In genomic region chr2:96950391-96951124, GRCh38 we compare ENCODE assay signal across 15 cellular contexts. TPM values are rescaled to one million over a fixed set of nuclear protein-coding genes. Genes with fewer than 3 reads are reported as not detected.
DNase-seq lines count a peak whose midpoint lies in the region; ATAC-seq, FAIRE-seq and TF ChIP-seq lines count a peak whose summit lies in the region.
"Had no signal": no experiment of that assay in that cellular context is flagged by ENCODE, and none has a peak within 500 bp of the region (broad histone marks: within the 10 kb centered on the region; RNA-seq: fewer than 3 reads in every experiment).

No MANE protein-coding gene starts in this region.

- H2AFZ ChIP-seq in GM23338 (peak overlapping the region; percentile 96), K562 (ENCODE audit: low read depth, low read length) (peak overlapping the region; percentile 49), HepG2 (ENCODE audit: low read length) (no peak overlapping the region)

- ATAC-seq in GM23338: peak; percentile 10; the same call in 2 of the 3 replicates
- ATAC-seq in K562: no peak; the same call in 1 of the 3 replicates
- peak; percentile 55; the same call in 2 of the 3 replicates for ATAC-seq in HepG2
- ATAC-seq in GM18909 (IDR thresholded peaks at IDR 0.05; ENCODE audit: poor library complexity, unreplicated experiment): no peak

- H3K27me3 Mint-ChIP-seq in GM23338 (ENCODE audit: insufficient read depth, low read depth, poor library complexity): peaks cover 13% of the 10 kb centered on the region

- no peak for TF ChIP-seq POLR2A in K562 (conservative IDR thresholded peaks at IDR 0.05)
- no peak for TF ChIP-seq POLR2A in HepG2 (IDR thresholded peaks at IDR 0.05; ENCODE audit: insufficient read depth in 1 of 2, low read depth in 2 of 2, low read length in 2 of 2)

- no peaks in the 10 kb centered on the region for H3K9me1 ChIP-seq in K562 (ENCODE audit: control insufficient read depth, insufficient read depth, low read length)

- DNase-seq in GM23338 (ENCODE audit: low spot score): no peak
- peak in 1 of 4 experiments; percentile 47 for DNase-seq in K562 (ENCODE audit: extremely low read depth in 1 of 4, low spot score in 3 of 4)
- no peak for DNase-seq in HepG2 (ENCODE audit: low spot score)
- DNase-seq in activated T-cell treated with anti-CD3 and anti-CD28 coated beads, Interleukin-2, amount 50 U/mL, for 48 hours: no peak
- DNase-seq in islet precursor cell: no peak
- DNase-seq in NK-92 treated with Interleukin-12 subunit alpha and Interleukin-12 subunit beta, amount 100 ng/mL, for 24 hours (lab: John Stamatoyannopoulos, UW): no peak

- no peaks in the 10 kb centered on the region; the same call in 2 of the 3 replicates for H3K9me3 Mint-ChIP-seq in GM23338
- H3K9me3 Mint-ChIP-seq: activated T-helper 2 cell treated with anti-CD3 and anti-CD28 coated beads, Interferon-gamma antibody, Interleukin-2, Interleukin-4, amounts not matched to agents 10 μg/mL and 5 μg/mL and 100 μg/mL, durations not matched to agents 14 hours and 24 hours and 36 hours; dendritic cell treated with granulocyte-macrophage colony-stimulating factor and Interleukin-4, amounts not matched to agents 40 ng/mL and 50 ng/mL, for 4 days had no signal

- no peak for TF ChIP-seq RAD21 in K562 (CRISPR knock-in tag; conservative IDR thresholded peaks at IDR 0.05 in 1 of 2, IDR thresholded peaks at IDR 0.05 in 1 of 2)
- no peak for TF ChIP-seq RAD21 in HepG2 (CRISPR knock-in tag; IDR thresholded peaks at IDR 0.05)

- H3K9me2 ChIP-seq in GM23338 (ENCODE audit: insufficient read depth): no peaks in the 10 kb centered on the region

- no peak overlapping the region for H3K27ac ChIP-seq in GM23338 (ENCODE audit: low read depth)
- H3K27ac ChIP-seq in K562 (ENCODE audit: extremely low read depth, low read depth, low read length): no peak overlapping the region
- H3K27ac ChIP-seq in HepG2 (ENCODE audit: extremely low read length, insufficient read depth, low read length): no peak overlapping the region
- H3K27ac ChIP-seq in rectal smooth muscle tissue (ENCODE audit: low read depth, low read length): peak overlapping the region; percentile 57
- H3K27ac ChIP-seq: ascending aorta, thoracic aorta had no signal

- no peaks in the 10 kb centered on the region for H3K79me2 ChIP-seq in GM23338 (replicated peaks; ENCODE audit: insufficient read depth)
- no peaks in the 10 kb centered on the region; the same call in 2 of the 3 replicates for H3K79me2 ChIP-seq in K562 (ENCODE audit: control insufficient read depth, insufficient read depth, low read length)
- H3K79me2 ChIP-seq in HepG2 (ENCODE audit: insufficient read depth, low read length): no peaks in the 10 kb centered on the region

- TF ChIP-seq CTCF in GM23338 (conservative IDR thresholded peaks at IDR 0.05; ENCODE audit: low read depth in 2 of 2) (no peak), K562 (IDR thresholded peaks at IDR 0.05 in 2 of 3, conservative IDR thresholded peaks at IDR 0.05 in 1 of 3; ENCODE audit: insufficient read depth in 2 of 3, low read depth in 1 of 3, low read length in 3 of 3) (no peak), HepG2 (CRISPR knock-in tag; IDR thresholded peaks at IDR 0.05) (no peak)

- no peaks in the 10 kb centered on the region; the same call in 1 of the 3 replicates for H3K4me1 Mint-ChIP-seq in GM23338

- CTCF ChIA-PET in K562 (lab: Yijun Ruan, JAX; ENCODE audit: low intra/inter-chr PET ratio): interaction anchor here (0.7 to 4.0 kb wide), 3 partner anchors 81 to 93 kb away, joined by 3 to 37 read pairs (median 3); partner anchors contain the start of genes ANKRD39 and SEMA4C
- CTCF ChIA-PET in HepG2 (lab: Yijun Ruan, JAX; ENCODE audit: low intra/inter-chr PET ratio, low total read pairs): interaction anchor here (1.3 to 2.0 kb wide), 3 partner anchors 10 to 161 kb away, joined by 3 to 29 read pairs (median 4); partner anchors contain the start of gene ANKRD39

- peaks cover 4% of the 10 kb centered on the region; the same call in 1 of the 2 replicates for H3K4me1 ChIP-seq in GM23338 (ENCODE audit: insufficient read depth)
- peaks cover 46 to 57% of the 10 kb centered on the region in 2 experiments; a peak in 4 of 5 replicates for H3K4me1 ChIP-seq in K562 (replicated peaks in 1 of 2; ENCODE audit: control insufficient read depth in 2 of 2, insufficient read depth in 2 of 2, low read length in 2 of 2)
- peaks cover 31% of the 10 kb centered on the region for H3K4me1 ChIP-seq in HepG2 (ENCODE audit: insufficient read depth, low read length)
- H3K4me1 ChIP-seq in rectal smooth muscle tissue (ENCODE audit: control insufficient read depth, insufficient read depth, low read length): peaks cover 47% of the 10 kb centered on the region

- H3F3A ChIP-seq in GM23338 (replicated peaks; ENCODE audit: low read depth): no peaks in the 10 kb centered on the region

- H3K36me3 Mint-ChIP-seq in GM23338 (ENCODE audit: low read depth): no peaks in the 10 kb centered on the region

- intact Hi-C loops in K562 (cut with micrococcal nuclease) (loop anchor here (1.0 to 5.0 kb wide), 2 partner anchors 78 to 92 kb away; partner anchors contain the start of genes ANKRD39 and SEMA4C), HepG2 (cut with micrococcal nuclease; ENCODE audit: unreplicated experiment) (loop anchor here (1.0 to 5.0 kb wide), 2 partner anchors 92 to 348 kb away; partner anchors contain the start of gene ANKRD39)

- H3K9me3 ChIP-seq in K562 (replicated peaks; ENCODE audit: control insufficient read depth, insufficient read depth, low read depth, low read length) (no peaks in the 10 kb centered on the region), HepG2 (ENCODE audit: low read length) (no peaks in the 10 kb centered on the region)
- H3K9me3 ChIP-seq: ascending aorta, Peyer's patch, thoracic aorta had no signal

- no peak for TF ChIP-seq EP300 in K562 (IDR thresholded peaks at IDR 0.05; ENCODE audit: low read length)
- TF ChIP-seq EP300 in HepG2 (IDR thresholded peaks at IDR 0.05; ENCODE audit: low read depth in 2 of 2, low read length in 2 of 2): no peak
- TF ChIP-seq EP300 in HepG2 (CRISPR knock-in tag; IDR thresholded peaks at IDR 0.05; ENCODE audit: borderline replicate concordance): no peak

- in situ Hi-C loops in K562 (cut with MboI) (loop anchor here (5.0 to 25.0 kb wide), 2 partner anchors 93 to 388 kb away; partner anchors contain the start of gene ANKRD39), HepG2 (cut with HindIII; ENCODE audit: extremely low pct_ligation_motif_present, low pct_unique_long_range_greater_than_20kb) (loop anchor here (5.0 kb wide), 1 partner anchor 93 kb away; the partner anchor contains the start of gene ANKRD39)

- no peak for FAIRE-seq in K562 (lab: Jason Lieb, UNC)
- no peak for FAIRE-seq in HepG2 (lab: Jason Lieb, UNC)

- H3K36me3 ChIP-seq in GM23338 (ENCODE audit: insufficient read depth) (no peaks in the 10 kb centered on the region), K562 (ENCODE audit: control insufficient read depth, insufficient read depth, low read length) (no peaks in the 10 kb centered on the region), HepG2 (replicated peaks in 1 of 2; ENCODE audit: control insufficient read depth in 1 of 2, insufficient read depth in 2 of 2, low read length in 2 of 2) (no peaks in the 10 kb centered on the region), rectal smooth muscle tissue (ENCODE audit: control insufficient read depth, insufficient read depth, low read length) (no peaks in the 10 kb centered on the region)
- H3K36me3 ChIP-seq: ascending aorta, Peyer's patch, thoracic aorta had no signal

- no peak overlapping the region for H3K27ac Mint-ChIP-seq in GM23338
- H3K27ac Mint-ChIP-seq: activated T-helper 2 cell treated with anti-CD3 and anti-CD28 coated beads, Interferon-gamma antibody, Interleukin-2, Interleukin-4, amounts not matched to agents 10 μg/mL and 5 μg/mL and 100 μg/mL, durations not matched to agents 14 hours and 24 hours and 36 hours; dendritic cell treated with granulocyte-macrophage colony-stimulating factor and Interleukin-4, amounts not matched to agents 40 ng/mL and 50 ng/mL, for 4 days had no signal

- H3K4me2 ChIP-seq in GM23338 (0 out of 2 replicates have a peak overlapping the region, but pooled peaks have one; percentile 31), K562 (ENCODE audit: insufficient read depth, low read length) (peak overlapping the region; percentile 43; the same call in 1 of the 2 replicates), HepG2 (ENCODE audit: low read depth, low read length) (peak overlapping the region; percentile 39)

- H4K20me1 ChIP-seq in GM23338 (replicated peaks; ENCODE audit: insufficient read depth) (no peaks in the 10 kb centered on the region), K562 (replicated peaks; ENCODE audit: control insufficient read depth, insufficient read depth, low read length) (no peaks in the 10 kb centered on the region), HepG2 (ENCODE audit: insufficient read depth, low read length) (no peaks in the 10 kb centered on the region)

- POLR2A ChIA-PET in K562 (lab: Yijun Ruan, JAX): interaction anchor here (1.0 to 2.8 kb wide), 3 partner anchors 38 to 76 kb away, joined by 3 to 17 read pairs (median 4); no protein-coding TSS in a partner anchor
- POLR2A ChIA-PET in HepG2 (lab: Yijun Ruan, JAX): interaction anchor here (1.7 to 3.8 kb wide), 4 partner anchors 82 to 400 kb away, joined by 4 to 19 read pairs (median 6); partner anchors contain the start of gene ANKRD39

- H3K27me3 ChIP-seq in GM23338 (ENCODE audit: insufficient read depth) (no peaks in the 10 kb centered on the region), K562 (ENCODE audit: control insufficient read depth in 2 of 2, insufficient read depth in 2 of 2, low read length in 2 of 2) (no peaks in the 10 kb centered on the region), HepG2 (ENCODE audit: control insufficient read depth in 1 of 2, insufficient read depth in 2 of 2, low read length in 2 of 2) (peaks cover 13 to 75% of the 10 kb centered on the region in 2 experiments; a peak in 4 of 5 replicates), rectal smooth muscle tissue (ENCODE audit: control insufficient read depth, insufficient read depth, low read length) (no peaks in the 10 kb centered on the region)
- H3K27me3 ChIP-seq: ascending aorta, Peyer's patch had no signal

- 56% methylated on average over 18 of the region's 22 CpGs for WGBS in K562 (ENCODE audit: insufficient coverage, low coverage, missing lambda C conversion rate)
- 32% methylated on average over 19 of the region's 22 CpGs for WGBS in HepG2 (ENCODE audit: low lambda C conversion rate)

- H3K4me3 Mint-ChIP-seq in GM23338: no peak overlapping the region
- H3K4me3 Mint-ChIP-seq: dendritic cell treated with granulocyte-macrophage colony-stimulating factor and Interleukin-4, amounts not matched to agents 40 ng/mL and 50 ng/mL, for 4 days had no signal

- BruUV-seq in K562 (replicated peaks; lab: Mats Ljungman, UMichigan): no TSS peak
- BruUV-seq in HepG2 (replicated peaks; lab: Mats Ljungman, UMichigan): no TSS peak

- H3K4me3 ChIP-seq in GM23338: no peak overlapping the region
- H3K4me3 ChIP-seq in K562: no peak overlapping the region
- H3K4me3 ChIP-seq in HepG2 (replicated peaks in 1 of 3; ENCODE audit: insufficient read depth in 1 of 3, low read depth in 2 of 3, low read length in 3 of 3): peak overlapping the region in 1 of 3 experiments; percentile 8; a peak in 1 of 6 replicates
- no peak overlapping the region for H3K4me3 ChIP-seq in rectal smooth muscle tissue (ENCODE audit: low read length)
- H3K4me3 ChIP-seq: ascending aorta, Peyer's patch, thoracic aorta had no signal

- H3K9ac ChIP-seq in K562 (ENCODE audit: insufficient read depth in 1 of 2, low read depth in 2 of 2, low read length in 2 of 2) (peak overlapping the region; percentile 25 to 88; a peak in 3 of 4 replicates), HepG2 (ENCODE audit: insufficient read depth, low read depth, low read length) (no peak overlapping the region), rectal smooth muscle tissue (ENCODE audit: low read length) (no peak overlapping the region)

RNA-seq across cellular contexts. Expression of gene FAM178B, which starts 35.8 kb away (rescaled TPM):
- 0.47 TPM in 1 of 2 replicates, not detected in the other for total RNA-seq in GM23338 (2014; rRNA removed; shearing (Covaris generic))
- polyA plus RNA-seq in GM23338 (2016; fragmentation: Nextera tagmentation; extraction: Ambion mirVana) (0.70 and 1.1 TPM in 2 replicates), K562 (2011; rRNA removed) (68.4 and 788 TPM in 2 replicates), K562 (2014; fragmentation: Illumina TruSeq; extraction: Trizol) (175 and 265 TPM in 2 replicates), K562 (2014; fragmentation: Nextera tagmentation; extraction: Ambion mirVana) (10 to 100 TPM; 19.0 to 41.5 TPM), K562 (2014; rRNA removed) (139 and 175 TPM in 2 replicates), HepG2 (2011; rRNA removed) (not detected in 2 replicates)
- 43.9 and 142 TPM in 2 replicates for total RNA-seq in K562 (2011; cell fraction: chromatin; rRNA removed; ENCODE audit: low replicate concordance)
- 242 and 249 TPM in 2 replicates for total RNA-seq in K562 (2011; cell fraction: nucleolus; rRNA removed)
- total RNA-seq in K562 (2011; cell fraction: nucleoplasm; rRNA removed): 153 and 176 TPM in 2 replicates
- total RNA-seq in K562 (2014; rRNA removed) (68.1 and 118 TPM in 2 replicates), K562 (2014; rRNA removed; fragmentation: Illumina TruSeq; extraction: Trizol) (10.0 and 20.6 TPM in 2 replicates), K562 (2015; rRNA removed; fragmentation: Illumina TruSeq; extraction: Trizol) (79.9 and 82.6 TPM in 2 replicates), K562 (2021) (152 and 177 TPM in 2 replicates), HepG2 (2016; rRNA removed; fragmentation: Illumina TruSeq; extraction: Trizol) (not detected in 2 replicates)
- 415 and 947 TPM in 2 replicates for polyA plus RNA-seq in K562 (2011; cell fraction: cytosol; rRNA removed)
- 317 and 745 TPM in 2 replicates for polyA plus RNA-seq in K562 (2011; cell fraction: nucleus; rRNA removed)
- polyA plus RNA-seq in K562 (2012): 495 and 1,020 TPM in 2 replicates
- 36.1 and 135 TPM in 2 replicates for polyA minus RNA-seq in K562 (2011; rRNA and poly(A)+ RNA removed)
- polyA minus RNA-seq in K562 (2011; cell fraction: cytosol; rRNA and poly(A)+ RNA removed): 62.9 and 369 TPM in 2 replicates
- polyA minus RNA-seq in K562 (2011; cell fraction: nucleus; rRNA and poly(A)+ RNA removed): 23.2 and 101 TPM in 2 replicates
- not detected in 2 replicates for total RNA-seq in HepG2 (2016; cell fraction: cytosol; rRNA removed; fragmentation: Illumina TruSeq; extraction: Trizol; ENCODE audit: low read depth)
- not detected in 2 replicates for total RNA-seq in HepG2 (2016; cell fraction: insoluble cytoplasmic fraction; rRNA removed; fragmentation: Illumina TruSeq; extraction: Trizol)
- not detected in 2 replicates for total RNA-seq in HepG2 (2016; cell fraction: membrane; rRNA removed; fragmentation: Illumina TruSeq; extraction: Trizol)
- total RNA-seq in HepG2 (2016; cell fraction: nucleus; rRNA removed; fragmentation: Illumina TruSeq; extraction: Trizol): not detected in 2 replicates
- polyA plus RNA-seq in HepG2 (2011; cell fraction: cytosol; rRNA removed): not detected in 2 replicates
- not detected in 2 replicates for polyA plus RNA-seq in HepG2 (2011; cell fraction: nucleus; rRNA removed)
- not detected in 2 replicates for polyA plus RNA-seq in HepG2 (2012)
- polyA plus RNA-seq in HepG2 (2016; cell fraction: cytosol; fragmentation: Illumina TruSeq; extraction: Trizol; ENCODE audit: low read depth): not detected in 2 replicates
- not detected in 2 replicates for polyA plus RNA-seq in HepG2 (2016; cell fraction: insoluble cytoplasmic fraction; fragmentation: Illumina TruSeq; extraction: Trizol; ENCODE audit: low read depth)
- polyA plus RNA-seq in HepG2 (2016; cell fraction: membrane; fragmentation: Illumina TruSeq; extraction: Trizol; ENCODE audit: low read depth): not detected in 2 replicates
- polyA plus RNA-seq in HepG2 (2016; cell fraction: nucleus; fragmentation: Illumina TruSeq; extraction: Trizol; ENCODE audit: insufficient read depth, low read depth): not detected in 2 replicates
- polyA minus RNA-seq in HepG2 (2011; rRNA and poly(A)+ RNA removed; ENCODE audit: low replicate concordance): 1.4 and 2.4 TPM in 2 replicates
- polyA minus RNA-seq in HepG2 (2011; cell fraction: cytosol; rRNA and poly(A)+ RNA removed): not detected in 2 replicates
- not detected in 2 replicates for polyA minus RNA-seq in HepG2 (2011; cell fraction: nucleus; rRNA and poly(A)+ RNA removed)
- total RNA-seq: activated T-helper 2 cell treated with anti-CD3 and anti-CD28 coated beads, Interferon-gamma antibody, Interleukin-2, Interleukin-4, amounts not matched to agents 10 μg/mL and 5 μg/mL and 100 μg/mL, durations not matched to agents 14 hours and 24 hours and 36 hours; ascending aorta; Daoy; Peyer's patch; thoracic aorta had no signal
- polyA plus RNA-seq: BJ had no signal

Comparison
In these comparisons a context has a peak if more than half of its experiments do, and no peak if none do; other contexts are left out.
1. ATAC-seq: peak in GM23338 (single experiment) and HepG2 (single experiment); none in K562 (single experiment) and GM18909 (single experiment).
2. H3K9ac ChIP-seq: peak in K562 (2 of 2); none in HepG2 (single experiment) and rectal smooth muscle tissue (single experiment).
3. Peak in every context shown above with its lines, with median percentiles within 50 percentile points of each other: H3K4me2 ChIP-seq.